In the genomic region with DNA sequence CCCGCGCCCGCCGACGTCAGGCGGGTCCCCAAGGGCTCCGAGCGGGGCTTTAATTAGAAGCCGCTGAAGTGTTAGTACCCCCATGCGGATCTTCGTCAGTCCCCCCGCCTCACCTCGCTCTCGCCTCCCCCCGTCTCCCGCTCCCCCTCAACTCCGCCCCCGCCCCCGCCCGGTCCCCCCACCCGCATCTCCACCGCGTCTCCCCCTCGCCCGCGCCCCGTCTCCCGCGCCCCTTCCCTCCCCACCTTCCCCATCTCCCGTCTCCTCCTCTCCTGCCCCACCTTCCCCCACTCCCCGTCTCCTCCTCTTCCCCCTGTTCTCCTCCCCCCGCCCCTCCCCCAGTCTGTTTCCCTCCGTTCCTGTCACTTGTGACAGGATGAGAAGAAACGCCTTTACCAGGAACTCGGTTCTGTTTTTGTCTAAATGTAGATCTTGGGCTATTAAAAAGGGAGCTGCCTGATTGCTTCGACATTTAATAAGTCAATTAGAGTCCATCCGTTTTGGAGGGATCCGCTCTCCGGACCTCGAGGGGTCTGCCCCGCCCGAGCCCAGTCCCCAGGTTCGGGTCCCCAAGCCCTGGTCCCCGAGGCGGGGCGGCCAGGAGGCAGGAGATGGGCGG, we compare ENCODE assay signal across 9 cellular contexts. TPM values are rescaled to one million over a fixed set of nuclear protein-coding genes. Genes with fewer than 3 reads are reported as not detected.
A peak's percentile ranks its signal among the peaks of the same experiment; 100 is the strongest.
DNase-seq lines count a peak whose midpoint lies in the region; ATAC-seq and TF ChIP-seq lines count a peak whose summit lies in the region.
"Had no signal": no experiment of that assay in that cellular context is flagged by ENCODE, and none has a peak within 500 bp of the region (broad histone marks: within the 10 kb centered on the region; RNA-seq: fewer than 3 reads in every experiment).

No MANE protein-coding gene starts in this region.

- peaks cover 9% of the 10 kb centered on the region for H3K4me1 Mint-ChIP-seq in activated CD8-positive, alpha-beta T cell treated with anti-CD3 and anti-CD28 coated beads, Interleukin-2, amount 10 ng/mL, durations not matched to agents 7 days and 5 days (ENCODE audit: low read depth)
- H3K4me1 Mint-ChIP-seq in activated CD8-positive, alpha-beta T cell treated with anti-CD3 and anti-CD28 coated beads for 36 hours (ENCODE audit: low read depth), result peaks cover 12% of the 10 kb centered on the region

- DNase-seq in activated CD8-positive, alpha-beta T cell treated with anti-CD3 and anti-CD28 coated beads, Interleukin-2, amount 10 ng/mL, durations not matched to agents 7 days and 5 days, result no peak
- DNase-seq in activated CD8-positive, alpha-beta T cell treated with anti-CD3 and anti-CD28 coated beads for 36 hours, result no peak
- DNase-seq in astrocyte of the spinal cord (ENCODE audit: low read depth, low spot score) (no peak), suprapubic skin (ENCODE audit: low spot score in 2 of 2) (no peak), NCI-H1930 (lab: John Stamatoyannopoulos, UW) (no peak), KBM-7 (no peak)

- H3K27me3 Mint-ChIP-seq in activated CD8-positive, alpha-beta T cell treated with anti-CD3 and anti-CD28 coated beads, Interleukin-2, amount 10 ng/mL, durations not matched to agents 7 days and 5 days (ENCODE audit: low read depth), result peaks cover 46% of the 10 kb centered on the region
- H3K27me3 Mint-ChIP-seq in activated CD8-positive, alpha-beta T cell treated with anti-CD3 and anti-CD28 coated beads for 36 hours, result peaks cover 25% of the 10 kb centered on the region

- peaks cover 13 to 26% (median 18%) of the 10 kb centered on the region in 4 donors for H3K4me1 ChIP-seq in liver (ENCODE audit: control insufficient read depth in 4 of 4, insufficient read depth in 4 of 4, low read length in 3 of 4)
- H3K4me1 ChIP-seq in suprapubic skin, result peaks cover 32% of the 10 kb centered on the region

- 4% methylated on average over 47 of the region's 47 CpGs for WGBS in liver
- WGBS in suprapubic skin, result under 1% methylated on average over 18 of the region's 47 CpGs

- CTCF ChIA-PET in activated CD8-positive, alpha-beta T cell treated with anti-CD3 and anti-CD28 coated beads, Interleukin-2, amount 10 ng/mL, durations not matched to agents 7 days and 5 days (lab: Charles Lee), result interaction anchor here (3.5 kb wide), 1 partner anchor 273 kb away, joined by 10 read pairs; no protein-coding TSS in a partner anchor
- CTCF ChIA-PET in activated CD8-positive, alpha-beta T cell treated with anti-CD3 and anti-CD28 coated beads for 36 hours (lab: Charles Lee), result interaction anchor here (0.9 to 2.6 kb wide), 4 partner anchors 13 to 42 kb away, joined by 3 to 14 read pairs (median 10); no protein-coding TSS in a partner anchor

- in situ Hi-C loops in astrocyte of the spinal cord (cut with HindIII; ENCODE audit: low sequenced_read_pairs) (no loop called here), KBM-7 (cut with MboI; ENCODE audit: low pct_unique_long_range_greater_than_20kb, low sequenced_read_pairs) (no loop called here)

- H3K9me3 Mint-ChIP-seq in activated CD8-positive, alpha-beta T cell treated with anti-CD3 and anti-CD28 coated beads, Interleukin-2, amount 10 ng/mL, durations not matched to agents 7 days and 5 days (ENCODE audit: insufficient read depth), result no peaks in the 10 kb centered on the region
- no peaks in the 10 kb centered on the region for H3K9me3 Mint-ChIP-seq in activated CD8-positive, alpha-beta T cell treated with anti-CD3 and anti-CD28 coated beads for 36 hours

- TF ChIP-seq EP300 in suprapubic skin (IDR thresholded peaks at IDR 0.05), result no peak

- H3K4me3 ChIP-seq in astrocyte of the spinal cord (ENCODE audit: low read depth, low read length) (peak overlapping the region; percentile 13), liver (ENCODE audit: low read depth in 1 of 3, low read length in 3 of 3) (peak overlapping the region in 2 of 3 donors; percentile 78 to 79), suprapubic skin (peak overlapping the region; percentile 61)

- TF ChIP-seq POLR2A in suprapubic skin (IDR thresholded peaks at IDR 0.05), result no peak

- no peak overlapping the region for H3K9ac ChIP-seq in liver (ENCODE audit: low read depth in 1 of 2, low read length in 2 of 2)

- H3K9me3 ChIP-seq in liver (ENCODE audit: control insufficient read depth in 4 of 4, low read length in 3 of 4), result no peaks in the 10 kb centered on the region
- no peaks in the 10 kb centered on the region for H3K9me3 ChIP-seq in suprapubic skin

- no peak overlapping the region for H3K27ac Mint-ChIP-seq in activated CD8-positive, alpha-beta T cell treated with anti-CD3 and anti-CD28 coated beads, Interleukin-2, amount 10 ng/mL, durations not matched to agents 7 days and 5 days
- H3K27ac Mint-ChIP-seq in activated CD8-positive, alpha-beta T cell treated with anti-CD3 and anti-CD28 coated beads for 36 hours, result no peak overlapping the region

- no peak for TF ChIP-seq CTCF in activated CD8-positive, alpha-beta T cell treated with anti-CD3 and anti-CD28 coated beads for 36 hours (IDR thresholded peaks at IDR 0.05)
- TF ChIP-seq CTCF in astrocyte of the spinal cord (IDR thresholded peaks at IDR 0.05; ENCODE audit: low read depth, low read length) (no peak), liver (IDR thresholded peaks at IDR 0.05; ENCODE audit: low read depth, low read length, missing input control) (no peak), suprapubic skin (IDR thresholded peaks at IDR 0.05) (no peak)

- H3K27ac ChIP-seq in liver (ENCODE audit: low read depth in 1 of 2, low read length in 2 of 2) (no peak overlapping the region), suprapubic skin (peak overlapping the region; percentile 81)

- TF ChIP-seq RAD21 in liver (IDR thresholded peaks at IDR 0.05), result no peak

- peaks cover 0 to 8% (median 2%) of the 10 kb centered on the region in 4 donors for H3K27me3 ChIP-seq in liver (ENCODE audit: control insufficient read depth in 4 of 4, insufficient read depth in 4 of 4, low read length in 3 of 4)
- peaks cover 34% of the 10 kb centered on the region for H3K27me3 ChIP-seq in suprapubic skin

- intact Hi-C loops in activated CD8-positive, alpha-beta T cell treated with anti-CD3 and anti-CD28 coated beads for 36 hours (cut with micrococcal nuclease), result no loop called here

- peak overlapping the region; percentile 36 for H3K4me3 Mint-ChIP-seq in activated CD8-positive, alpha-beta T cell treated with anti-CD3 and anti-CD28 coated beads, Interleukin-2, amount 10 ng/mL, durations not matched to agents 7 days and 5 days
- no peak overlapping the region for H3K4me3 Mint-ChIP-seq in activated CD8-positive, alpha-beta T cell treated with anti-CD3 and anti-CD28 coated beads for 36 hours

- H3K36me3 Mint-ChIP-seq in activated CD8-positive, alpha-beta T cell treated with anti-CD3 and anti-CD28 coated beads, Interleukin-2, amount 10 ng/mL, durations not matched to agents 7 days and 5 days (ENCODE audit: low read depth), result no peaks in the 10 kb centered on the region
- no peaks in the 10 kb centered on the region for H3K36me3 Mint-ChIP-seq in activated CD8-positive, alpha-beta T cell treated with anti-CD3 and anti-CD28 coated beads for 36 hours (ENCODE audit: low read depth)

- no peak for ATAC-seq in activated CD8-positive, alpha-beta T cell treated with anti-CD3 and anti-CD28 coated beads, Interleukin-2, amount 10 ng/mL, durations not matched to agents 7 days and 5 days
- no peak for ATAC-seq in activated CD8-positive, alpha-beta T cell treated with anti-CD3 and anti-CD28 coated beads for 36 hours
- ATAC-seq in HG02970 (IDR thresholded peaks at IDR 0.05; ENCODE audit: low FRiP score, unreplicated experiment), result no peak

- POLR2A ChIA-PET in activated CD8-positive, alpha-beta T cell treated with anti-CD3 and anti-CD28 coated beads, Interleukin-2, amount 10 ng/mL, durations not matched to agents 7 days and 5 days (lab: Charles Lee), result interaction anchor here (0.6 kb wide), 1 partner anchor 68 kb away, joined by 3 read pairs; no protein-coding TSS in a partner anchor
- POLR2A ChIA-PET in activated CD8-positive, alpha-beta T cell treated with anti-CD3 and anti-CD28 coated beads for 36 hours (lab: Charles Lee), result interaction anchor here (1.4 kb wide), 1 partner anchor 42 kb away, joined by 3 read pairs; no protein-coding TSS in a partner anchor

- H3K36me3 ChIP-seq in liver (ENCODE audit: control insufficient read depth in 4 of 4, insufficient read depth in 3 of 4, low read depth in 1 of 4, low read length in 3 of 4) (no peaks in the 10 kb centered on the region), suprapubic skin (no peaks in the 10 kb centered on the region)

TF ChIP-seq in liver, 16 proteins besides CTCF, POLR2A, EP300 and RAD21:
- no peak for TF ChIP-seq JUND (IDR thresholded peaks at IDR 0.05)
- no peak for TF ChIP-seq FOXA2 (IDR thresholded peaks at IDR 0.05)
- TF ChIP-seq TAF1 (conservative IDR thresholded peaks at IDR 0.05), result no peak
- no peak for TF ChIP-seq FOXA1 (IDR thresholded peaks at IDR 0.05)
- TF ChIP-seq SP1 (IDR thresholded peaks at IDR 0.05), result no peak
- TF ChIP-seq NR2F2 (IDR thresholded peaks at IDR 0.05), result no peak
- no peak for TF ChIP-seq HNF4A (conservative IDR thresholded peaks at IDR 0.05)
- no peak for TF ChIP-seq HNF4G (IDR thresholded peaks at IDR 0.05)
- TF ChIP-seq YY1 (IDR thresholded peaks at IDR 0.05), result no peak

RNA-seq across cellular contexts. Expression of gene ALKAL2, which starts 1.0 kb away (rescaled TPM):
- not detected for total RNA-seq in activated CD8-positive, alpha-beta T cell treated with anti-CD3 and anti-CD28 coated beads, Interleukin-2, amount 10 ng/mL, durations not matched to agents 7 days and 5 days
- total RNA-seq in activated CD8-positive, alpha-beta T cell treated with anti-CD3 and anti-CD28 coated beads for 36 hours, result not detected
- total RNA-seq in liver (1 to 10 TPM in 1 of 2 donors, not detected in 1; 1.6 TPM), suprapubic skin (10 to 100 TPM in 1 of 4 donors, 1 to 10 TPM in 3; 4.0 to 11.0 (median 7.1) TPM)
- polyA plus RNA-seq in liver, result 1 to 10 TPM; 1.9 to 3.1 TPM
- total RNA-seq: K562 had no signal
- polyA plus RNA-seq: K562 had no signal

RNA-seq across cellular contexts. Expression of gene ACP1, which starts 24.1 kb away (rescaled TPM):
- 10 to 100 TPM; 93.7 to 97.7 TPM for total RNA-seq in activated CD8-positive, alpha-beta T cell treated with anti-CD3 and anti-CD28 coated beads, Interleukin-2, amount 10 ng/mL, durations not matched to agents 7 days and 5 days
- 100 to 1,000 TPM; 146 to 153 TPM for total RNA-seq in activated CD8-positive, alpha-beta T cell treated with anti-CD3 and anti-CD28 coated beads for 36 hours
- 100 to 1,000 TPM in 1 of 2 donors, 10 to 100 TPM in 1; 59.9 to 115 TPM for total RNA-seq in liver
- polyA plus RNA-seq in liver, result 10 to 100 TPM; 60.2 to 91.3 TPM
- total RNA-seq in suprapubic skin, result 10 to 100 TPM; 72.4 to 90.8 (median 73.0) TPM

RNA-seq across cellular contexts. Expression of gene SH3YL1, which starts 25.0 kb away (rescaled TPM):
- total RNA-seq in activated CD8-positive, alpha-beta T cell treated with anti-CD3 and anti-CD28 coated beads, Interleukin-2, amount 10 ng/mL, durations not matched to agents 7 days and 5 days, result 10 to 100 TPM; 10.9 to 13.2 TPM
- 10 to 100 TPM; 18.5 to 19.9 TPM for total RNA-seq in activated CD8-positive, alpha-beta T cell treated with anti-CD3 and anti-CD28 coated beads for 36 hours
- 10 to 100 TPM; 17.2 to 19.2 TPM for total RNA-seq in liver
- polyA plus RNA-seq in liver, result 10 to 100 TPM in 1 of 2 donors, 1 to 10 TPM in 1; 6.4 to 10.6 TPM
- 100 to 1,000 TPM; 104 to 119 (median 118) TPM for total RNA-seq in suprapubic skin

Comparison
In these comparisons a context has a peak if more than half of its experiments do, and no peak if none do; other contexts are left out.
1. H3K4me3 ChIP-seq: peak in every context shown above with its lines; median percentile 78 in liver; 61 in suprapubic skin; 13 in astrocyte of the spinal cord.
2. RNA of gene SH3YL1, which starts 25.0 kb away (total RNA-seq): 104 to 119 TPM in suprapubic skin; 18.5 to 19.9 TPM in activated CD8-positive, alpha-beta T cell treated with anti-CD3 and anti-CD28 coated beads for 36 hours, 17.2 to 19.2 TPM in liver and 10.9 to 13.2 TPM in activated CD8-positive, alpha-beta T cell treated with anti-CD3 and anti-CD28 coated beads, Interleukin-2, amount 10 ng/mL, durations not matched to agents 7 days and 5 days; every median in the first group is over 4 times any median in the second.